ENCODE assay signal across 8 cellular contexts in genomic region chr3:14401692-14402303, GRCh38. TPM values are rescaled to one million over a fixed set of nuclear protein-coding genes. Genes with fewer than 3 reads are reported as not detected.
A peak's percentile ranks its signal among the peaks of the same experiment; 100 is the strongest.
DNase-seq lines count a peak whose midpoint lies in the region; ATAC-seq and TF ChIP-seq lines count a peak whose summit lies in the region.

No MANE protein-coding gene starts in this region.

- no peaks in the 10 kb centered on the region for H3K9me2 ChIP-seq in SU-DHL-6 (replicated peaks; ENCODE audit: insufficient read depth, low read length)

- peaks cover 20% of the 10 kb centered on the region for H3F3A ChIP-seq in SU-DHL-6 (ENCODE audit: insufficient read depth)

- H3K9me3 ChIP-seq in SU-DHL-6 (ENCODE audit: insufficient read depth, low read length) = no peaks in the 10 kb centered on the region
- no peaks in the 10 kb centered on the region for H3K9me3 ChIP-seq in gastrocnemius medialis

- H3K79me2 ChIP-seq in SU-DHL-6 (ENCODE audit: insufficient read depth, low read length) = peaks cover 40% of the 10 kb centered on the region

- in situ Hi-C loops in gastrocnemius medialis (cut with MboI; ENCODE audit: low sequenced_read_pairs in 4 of 4) = loop anchor here in 2 of 4 donors (10.0 kb wide), 1 partner anchor 63 kb away; no protein-coding TSS in a partner anchor

- H3K27me3 ChIP-seq in SU-DHL-6 (ENCODE audit: low read length) (no peaks in the 10 kb centered on the region), gastrocnemius medialis (no peaks in the 10 kb centered on the region)

- intact Hi-C loops in gastrocnemius medialis (cut with DNase I; ENCODE audit: low total_unique reads) = loop anchor here (1.0 to 10.0 kb wide), 3 partner anchors 31 to 197 kb away; no protein-coding TSS in a partner anchor

- no peak for DNase-seq in fibroblast of villous mesenchyme (ENCODE audit: low read depth)
- DNase-seq in gastrocnemius medialis = peak in 1 of 2 donors; percentile 63
- DNase-seq in NCI-H1436 treated with DMSO at 0.1 percent for 48 hours (lab: John Stamatoyannopoulos, UW) = no peak
- DNase-seq in NCI-H446 (lab: John Stamatoyannopoulos, UW) = no peak

- peak overlapping the region; percentile 81 for H2AFZ ChIP-seq in SU-DHL-6 (ENCODE audit: low read depth, low read length, severe bottlenecking)

- ATAC-seq in GM19395 (IDR thresholded peaks at IDR 0.05; ENCODE audit: unreplicated experiment) (peak; percentile 9), gastrocnemius medialis (peak; percentile 44 to 49), HG03280 (IDR thresholded peaks at IDR 0.05; ENCODE audit: unreplicated experiment) (no peak), GM21526 (IDR thresholded peaks at IDR 0.05; ENCODE audit: low FRiP score, unreplicated experiment) (no peak)

- no peaks in the 10 kb centered on the region for H4K20me1 ChIP-seq in SU-DHL-6 (ENCODE audit: low read depth, low read length)

- H3K36me3 ChIP-seq in SU-DHL-6 (ENCODE audit: low read length) (no peaks in the 10 kb centered on the region), gastrocnemius medialis (no peaks in the 10 kb centered on the region)

- H3K27ac ChIP-seq in SU-DHL-6 (ENCODE audit: low read depth, low read length) (peak overlapping the region; percentile 56), gastrocnemius medialis (peak overlapping the region; percentile 96 to 97 (median 96))

- peaks cover 39 to 40% of the 10 kb centered on the region in 2 donors for H3K4me1 ChIP-seq in gastrocnemius medialis

- H3K4me2 ChIP-seq in SU-DHL-6 (ENCODE audit: low read depth, low read length, poor library complexity, severe bottlenecking) = peak overlapping the region; percentile 87

- TF ChIP-seq CTCF in SU-DHL-6 (IDR thresholded peaks at IDR 0.05; ENCODE audit: insufficient read depth, low read length, poor library complexity, severe bottlenecking) (no peak), fibroblast of villous mesenchyme (IDR thresholded peaks at IDR 0.05; ENCODE audit: insufficient read depth, low read depth, low read length) (no peak), gastrocnemius medialis (IDR thresholded peaks at IDR 0.05 in 4 of 5, conservative IDR thresholded peaks at IDR 0.05 in 1 of 5) (no peak)

- TF ChIP-seq POLR2A in gastrocnemius medialis (IDR thresholded peaks at IDR 0.05) = no peak

- H3K4me3 ChIP-seq in SU-DHL-6 (ENCODE audit: insufficient read depth, low read length, poor library complexity, severe bottlenecking) (peak overlapping the region; percentile 33), fibroblast of villous mesenchyme (ENCODE audit: low read depth, low read length) (peak overlapping the region; percentile 85), gastrocnemius medialis (peak overlapping the region; percentile 62 to 94 (median 82))

- peak overlapping the region; percentile 80 for H3K9ac ChIP-seq in SU-DHL-6 (ENCODE audit: low read length)

RNA-seq across cellular contexts. Expression of gene SLC6A6, which starts 0.6 kb away (rescaled TPM):
- total RNA-seq in fibroblast of villous mesenchyme = 33.2 and 36.1 TPM in 2 replicates
- total RNA-seq in gastrocnemius medialis = 100 to 1,000 TPM in 2 of 4 donors, 10 to 100 TPM in 2; 42.1 to 119 (median 88.7) TPM

Comparison
In these comparisons a context has a peak if more than half of its experiments do, and no peak if none do; other contexts are left out.
1. ATAC-seq: peak in GM19395 (single experiment) and gastrocnemius medialis (2 of 2); none in HG03280 (single experiment) and GM21526 (single experiment).
2. H3K4me3 ChIP-seq: peak in every context shown above with its lines; median percentile 85 in fibroblast of villous mesenchyme; 82 in gastrocnemius medialis; 33 in SU-DHL-6.